ENCODE assay signal across 10 cellular contexts in the genomic region with DNA sequence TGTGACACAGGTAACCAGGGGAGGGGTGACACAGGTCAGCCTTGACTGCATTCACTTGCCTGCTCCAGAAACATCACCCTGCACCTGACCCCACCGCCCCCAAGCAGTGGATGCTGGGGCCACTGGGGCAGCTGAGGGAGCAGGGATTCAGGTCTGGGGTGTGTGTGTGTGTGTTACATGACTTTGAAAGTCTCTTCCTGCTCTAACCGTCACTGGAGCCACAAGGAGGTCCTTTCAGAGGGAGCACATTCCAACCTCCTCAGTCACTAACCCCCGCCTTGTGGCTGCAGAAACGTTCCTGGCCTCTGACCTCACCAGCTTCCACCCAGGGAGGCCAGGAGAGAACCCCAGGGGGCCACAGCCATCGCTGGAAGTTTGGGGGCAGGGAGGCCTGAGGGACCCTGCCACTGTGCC. TPM values are rescaled to one million over a fixed set of nuclear protein-coding genes. Genes with fewer than 3 reads are reported as not detected.
A peak's percentile ranks its signal among the peaks of the same experiment; 100 is the strongest.
DNase-seq lines count a peak whose midpoint lies in the region; ATAC-seq, FAIRE-seq and TF ChIP-seq lines count a peak whose summit lies in the region.
"Had no signal": no experiment of that assay in that cellular context is flagged by ENCODE, and none has a peak within 500 bp of the region (broad histone marks: within the 10 kb centered on the region; RNA-seq: fewer than 3 reads in every experiment).

No MANE protein-coding gene starts in this region.

- H3K27ac ChIP-seq in heart right ventricle (no peak overlapping the region), SJCRH30 (peak overlapping the region; percentile 68), fibroblast of lung (ENCODE audit: insufficient read depth, low read length) (peak overlapping the region; percentile 100)
- H3K27ac ChIP-seq: psoas muscle had no signal

- no peak for FAIRE-seq in urothelium cell line (lab: Jason Lieb, UNC)
- no peak for FAIRE-seq in frontal cortex (lab: Jason Lieb, UNC)

- peaks cover 0 to 9% (median 4%) of the 10 kb centered on the region in 7 donors for H3K27me3 ChIP-seq in heart right ventricle
- peaks cover 4% of the 10 kb centered on the region; the same call in 1 of the 2 replicates for H3K27me3 ChIP-seq in SJCRH30
- no peaks in the 10 kb centered on the region for H3K27me3 ChIP-seq in fibroblast of lung (ENCODE audit: control insufficient read depth, insufficient read depth, low read length)

- intact Hi-C loops in left ventricle myocardium superior (cut with micrococcal nuclease) (no loop called here), heart right ventricle (cut with DNase I) (no loop called here)

- H3K79me2 ChIP-seq in fibroblast of lung (ENCODE audit: control insufficient read depth, insufficient read depth, low read length): peaks cover 38% of the 10 kb centered on the region

- 31 to 34% methylated on average over 5 of the region's 5 CpGs for WGBS in heart right ventricle, 2 donors

- TF ChIP-seq CTCF in heart right ventricle (IDR thresholded peaks at IDR 0.05) (no peak), fibroblast of lung (conservative IDR thresholded peaks at IDR 0.05 in 1 of 2, IDR thresholded peaks at IDR 0.05 in 1 of 2; ENCODE audit: low read depth in 1 of 2, low read length in 2 of 2) (no peak)

- H4K20me1 ChIP-seq in fibroblast of lung (ENCODE audit: control insufficient read depth, extremely low read depth, insufficient read depth, low read length): no peaks in the 10 kb centered on the region

- peaks cover 6 to 25% (median 17%) of the 10 kb centered on the region in 9 donors for H3K4me1 ChIP-seq in heart right ventricle
- H3K4me1 ChIP-seq in SJCRH30: peaks cover 31% of the 10 kb centered on the region
- peaks cover 26% of the 10 kb centered on the region for H3K4me1 ChIP-seq in fibroblast of lung (ENCODE audit: control insufficient read depth, extremely low read depth, insufficient read depth, low read length)
- H3K4me1 ChIP-seq: psoas muscle had no signal

- DNase-seq in left ventricle myocardium superior (peak; percentile 9), heart right ventricle (no peak), SJCRH30 (peak; percentile 69 to 79), fibroblast of lung (ENCODE audit: low read depth in 2 of 2) (peak; percentile 78 to 90), urothelium cell line (ENCODE audit: low spot score) (peak; percentile 82), NCI-H187 treated with DMSO at 0.1 percent for 48 hours (lab: John Stamatoyannopoulos, UW) (no peak), frontal cortex (ENCODE audit: low spot score in 2 of 2) (no peak), anterior cingulate cortex (lab: John Stamatoyannopoulos, UW) (no peak)
- DNase-seq: activated CD8-positive, alpha-beta memory T cell treated with anti-CD3 and anti-CD28 coated beads for 24 hours; psoas muscle had no signal

- ATAC-seq in left ventricle myocardium superior (no peak), heart right ventricle (no peak)
- ATAC-seq: psoas muscle had no signal

- H3K9me3 ChIP-seq in heart right ventricle (no peaks in the 10 kb centered on the region), SJCRH30 (replicated peaks) (no peaks in the 10 kb centered on the region), fibroblast of lung (ENCODE audit: control insufficient read depth, insufficient read depth, low read depth, low read length) (no peaks in the 10 kb centered on the region)
- H3K9me3 ChIP-seq: psoas muscle had no signal

- peak overlapping the region; percentile 68 for H3K4me2 ChIP-seq in fibroblast of lung (ENCODE audit: extremely low read depth, insufficient read depth, low read length)

- no peak overlapping the region for H2AFZ ChIP-seq in fibroblast of lung (ENCODE audit: low read length)

- H3K4me3 ChIP-seq in heart right ventricle (no peak overlapping the region), SJCRH30 (no peak overlapping the region), fibroblast of lung (replicated peaks in 1 of 4; ENCODE audit: control extremely low read depth in 1 of 4, insufficient read depth in 1 of 4, low read depth in 3 of 4, low read length in 4 of 4) (no peak overlapping the region)
- H3K4me3 ChIP-seq: psoas muscle had no signal

- H3K9ac ChIP-seq in fibroblast of lung (ENCODE audit: insufficient read depth, low read length): peak overlapping the region; percentile 5

- no peaks in the 10 kb centered on the region for H3K36me3 ChIP-seq in heart right ventricle
- no peaks in the 10 kb centered on the region for H3K36me3 ChIP-seq in SJCRH30
- no peaks in the 10 kb centered on the region for H3K36me3 ChIP-seq in fibroblast of lung (ENCODE audit: control insufficient read depth, insufficient read depth, low read length)

RNA-seq across cellular contexts. Expression of gene FOSL1, which starts 2.9 kb away (rescaled TPM):
- total RNA-seq in left ventricle myocardium superior: 0.32 TPM
- total RNA-seq in heart right ventricle: 1 to 10 TPM in 6 of 10 donors, under 1 TPM in 2, not detected in 2; 0.31 to 8.1 (median 2.6) TPM
- 10 to 100 TPM in 1 of 2 donors, 1 to 10 TPM in 1; 2.0 to 32.8 TPM for polyA plus RNA-seq in heart right ventricle
- 1.5 and 1.9 TPM in 2 replicates for total RNA-seq in SJCRH30 (2014; rRNA removed; shearing (Covaris generic))
- total RNA-seq in fibroblast of lung: 7.4 and 8.8 TPM in 2 replicates
- 3.5 and 26.9 TPM in 2 replicates for polyA plus RNA-seq in fibroblast of lung
- 27.4 and 167 TPM in 2 replicates for polyA plus RNA-seq in fibroblast of lung (2012)
- polyA minus RNA-seq in fibroblast of lung (ENCODE audit: low replicate concordance): 54.5 and 239 TPM in 2 replicates
- total RNA-seq in frontal cortex: not detected

RNA-seq across cellular contexts. Expression of gene CCDC85B, which starts 12.6 kb away (rescaled TPM):
- total RNA-seq in left ventricle myocardium superior: 30.0 TPM
- total RNA-seq in heart right ventricle: 10 to 100 TPM; 22.1 to 48.9 (median 34.4) TPM
- 10 to 100 TPM; 66.3 to 69.4 TPM for polyA plus RNA-seq in heart right ventricle
- 25.2 and 30.6 TPM in 2 replicates for total RNA-seq in SJCRH30 (2014; rRNA removed; shearing (Covaris generic))
- 83.7 and 118 TPM in 2 replicates for total RNA-seq in fibroblast of lung
- 18.1 and 20.6 TPM in 2 replicates for polyA plus RNA-seq in fibroblast of lung
- polyA plus RNA-seq in fibroblast of lung (2012): 78.4 and 153 TPM in 2 replicates
- 6.7 and 7.7 TPM in 2 replicates for polyA minus RNA-seq in fibroblast of lung (ENCODE audit: low replicate concordance)
- 12.2 TPM for total RNA-seq in frontal cortex

RNA-seq across cellular contexts. Expression of gene FIBP, which starts 14.8 kb away (rescaled TPM):
- total RNA-seq in left ventricle myocardium superior (44.9 TPM), heart right ventricle (10 to 100 TPM; 46.3 to 63.2 (median 49.9) TPM), fibroblast of lung (134 and 168 TPM in 2 replicates), frontal cortex (154 TPM)
- polyA plus RNA-seq in heart right ventricle (10 to 100 TPM; 44.0 to 88.4 TPM), fibroblast of lung (81.0 and 132 TPM in 2 replicates)
- 64.3 and 68.1 TPM in 2 replicates for total RNA-seq in SJCRH30 (2014; rRNA removed; shearing (Covaris generic))
- polyA plus RNA-seq in fibroblast of lung (2012): 102 and 166 TPM in 2 replicates
- 125 and 200 TPM in 2 replicates for polyA minus RNA-seq in fibroblast of lung (ENCODE audit: low replicate concordance)

RNA-seq across cellular contexts. Expression of gene C11orf68, which starts 15.8 kb away (rescaled TPM):
- total RNA-seq in left ventricle myocardium superior (35.2 TPM), heart right ventricle (10 to 100 TPM; 35.7 to 49.2 (median 40.9) TPM), fibroblast of lung (18.0 and 26.6 TPM in 2 replicates), frontal cortex (11.8 TPM)
- polyA plus RNA-seq in heart right ventricle (10 to 100 TPM; 38.2 to 44.7 TPM), fibroblast of lung (27.6 and 57.2 TPM in 2 replicates)
- total RNA-seq in SJCRH30 (2014; rRNA removed; shearing (Covaris generic)): 9.2 and 10.3 TPM in 2 replicates
- polyA plus RNA-seq in fibroblast of lung (2012): 46.7 and 99.2 TPM in 2 replicates
- polyA minus RNA-seq in fibroblast of lung (ENCODE audit: low replicate concordance): 68.3 and 159 TPM in 2 replicates

RNA-seq across cellular contexts. Expression of gene DRAP1, which starts 16.2 kb away (rescaled TPM):
- total RNA-seq in left ventricle myocardium superior: 106 TPM
- total RNA-seq in heart right ventricle: 100 to 1,000 TPM in 3 of 10 donors, 10 to 100 TPM in 7; 69.4 to 115 (median 93.8) TPM
- polyA plus RNA-seq in heart right ventricle: 100 to 1,000 TPM; 177 to 210 TPM
- total RNA-seq in SJCRH30 (2014; rRNA removed; shearing (Covaris generic)): 72.7 and 77.7 TPM in 2 replicates
- 155 and 300 TPM in 2 replicates for total RNA-seq in fibroblast of lung
- 130 and 275 TPM in 2 replicates for polyA plus RNA-seq in fibroblast of lung
- polyA plus RNA-seq in fibroblast of lung (2012): 329 and 696 TPM in 2 replicates
- 60.5 and 98.3 TPM in 2 replicates for polyA minus RNA-seq in fibroblast of lung (ENCODE audit: low replicate concordance)
- 113 TPM for total RNA-seq in frontal cortex

Comparison
In these comparisons a context has a peak if more than half of its experiments do, and no peak if none do; other contexts are left out.
1. DNase-seq: peak in left ventricle myocardium superior (single experiment), SJCRH30 (2 of 2), fibroblast of lung (2 of 2) and urothelium cell line (single experiment); none in heart right ventricle (0 of 2), NCI-H187 treated with DMSO at 0.1 percent for 48 hours (single experiment), frontal cortex (0 of 2) and anterior cingulate cortex (0 of 58).
2. H3K27ac ChIP-seq: peak in SJCRH30 (single experiment) and fibroblast of lung (single experiment); none in heart right ventricle (0 of 10).